ENCODE assay signal across 1 cellular context in the genomic region with DNA sequence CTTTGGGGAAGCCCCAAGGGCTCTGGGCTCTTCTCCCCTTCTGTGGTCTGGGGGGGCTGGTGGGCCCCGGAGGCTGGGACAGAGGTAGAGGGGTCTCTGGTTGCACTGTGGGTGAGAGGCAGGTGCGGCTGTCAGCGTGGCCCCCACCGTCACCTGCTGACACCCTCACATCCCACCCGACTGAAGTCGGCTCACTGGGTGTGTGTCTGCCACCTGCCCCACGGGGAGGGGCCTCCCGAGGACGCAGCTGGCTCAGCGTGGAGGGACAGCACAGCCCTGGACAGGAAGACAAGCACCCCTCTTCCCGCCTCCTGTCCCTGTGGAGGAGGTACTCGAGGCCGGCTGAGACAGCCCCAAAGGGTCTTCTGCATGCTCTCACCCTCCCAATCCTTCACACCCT.
A peak's percentile ranks its signal among the peaks of the same experiment; 100 is the strongest.
TF ChIP-seq lines count a peak whose summit lies in the region.

No MANE protein-coding gene starts in this region.

TF ChIP-seq in HEK293, 187 proteins besides CTCF, POLR2A, EP300 and RAD21:
- TF ChIP-seq, protein P1, sequence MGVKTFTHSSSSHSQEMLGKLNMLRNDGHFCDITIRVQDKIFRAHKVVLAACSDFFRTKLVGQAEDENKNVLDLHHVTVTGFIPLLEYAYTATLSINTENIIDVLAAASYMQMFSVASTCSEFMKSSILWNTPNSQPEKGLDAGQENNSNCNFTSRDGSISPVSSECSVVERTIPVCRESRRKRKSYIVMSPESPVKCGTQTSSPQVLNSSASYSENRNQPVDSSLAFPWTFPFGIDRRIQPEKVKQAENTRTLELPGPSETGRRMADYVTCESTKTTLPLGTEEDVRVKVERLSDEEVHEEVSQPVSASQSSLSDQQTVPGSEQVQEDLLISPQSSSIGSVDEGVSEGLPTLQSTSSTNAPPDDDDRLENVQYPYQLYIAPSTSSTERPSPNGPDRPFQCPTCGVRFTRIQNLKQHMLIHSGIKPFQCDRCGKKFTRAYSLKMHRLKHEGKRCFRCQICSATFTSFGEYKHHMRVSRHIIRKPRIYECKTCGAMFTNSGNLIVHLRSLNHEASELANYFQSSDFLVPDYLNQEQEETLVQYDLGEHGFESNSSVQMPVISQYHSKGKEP (tag by site-specific recombination; IDR thresholded peaks at IDR 0.05): no peak
- TF ChIP-seq, protein P2, sequence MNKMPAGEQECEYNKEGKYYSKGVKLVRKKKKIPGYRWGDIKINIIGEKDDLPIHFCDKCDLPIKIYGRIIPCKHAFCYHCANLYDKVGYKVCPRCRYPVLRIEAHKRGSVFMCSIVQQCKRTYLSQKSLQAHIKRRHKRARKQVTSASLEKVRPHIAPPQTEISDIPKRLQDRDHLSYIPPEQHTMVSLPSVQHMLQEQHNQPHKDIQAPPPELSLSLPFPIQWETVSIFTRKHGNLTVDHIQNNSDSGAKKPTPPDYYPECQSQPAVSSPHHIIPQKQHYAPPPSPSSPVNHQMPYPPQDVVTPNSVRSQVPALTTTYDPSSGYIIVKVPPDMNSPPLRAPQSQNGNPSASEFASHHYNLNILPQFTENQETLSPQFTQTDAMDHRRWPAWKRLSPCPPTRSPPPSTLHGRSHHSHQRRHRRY (tag by site-specific recombination; IDR thresholded peaks at IDR 0.05): no peak
- TF ChIP-seq, protein P3, sequence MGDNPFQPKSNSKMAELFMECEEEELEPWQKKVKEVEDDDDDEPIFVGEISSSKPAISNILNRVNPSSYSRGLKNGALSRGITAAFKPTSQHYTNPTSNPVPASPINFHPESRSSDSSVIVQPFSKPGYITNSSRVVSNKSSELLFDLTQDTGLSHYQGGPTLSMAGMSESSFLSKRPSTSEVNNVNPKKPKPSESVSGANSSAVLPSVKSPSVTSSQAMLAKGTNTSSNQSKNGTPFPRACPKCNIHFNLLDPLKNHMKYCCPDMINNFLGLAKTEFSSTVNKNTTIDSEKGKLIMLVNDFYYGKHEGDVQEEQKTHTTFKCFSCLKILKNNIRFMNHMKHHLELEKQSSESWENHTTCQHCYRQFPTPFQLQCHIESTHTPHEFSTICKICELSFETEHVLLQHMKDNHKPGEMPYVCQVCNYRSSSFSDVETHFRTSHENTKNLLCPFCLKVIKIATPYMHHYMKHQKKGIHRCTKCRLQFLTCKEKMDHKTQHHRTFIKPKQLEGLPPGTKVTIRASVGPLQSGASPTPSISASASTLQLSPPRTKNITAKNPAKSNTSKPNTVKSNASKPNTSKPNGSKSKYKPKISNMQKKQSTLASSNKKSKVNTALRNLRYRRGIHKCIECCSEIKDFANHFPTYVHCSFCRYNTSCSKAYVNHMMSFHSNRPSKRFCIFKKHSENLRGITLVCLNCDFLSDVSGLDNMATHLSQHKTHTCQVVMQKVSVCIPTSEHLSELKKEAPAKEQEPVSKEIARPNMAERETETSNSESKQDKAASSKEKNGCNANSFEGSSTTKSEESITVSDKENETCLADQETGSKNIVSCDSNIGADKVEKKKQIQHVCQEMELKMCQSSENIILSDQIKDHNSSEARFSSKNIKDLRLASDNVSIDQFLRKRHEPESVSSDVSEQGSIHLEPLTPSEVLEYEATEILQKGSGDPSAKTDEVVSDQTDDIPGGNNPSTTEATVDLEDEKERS (tag by site-specific recombination; IDR thresholded peaks at IDR 0.05): no peak
- TF ChIP-seq ZNF10 (tag by site-specific recombination; IDR thresholded peaks at IDR 0.05) (0 out of 2 replicates have a peak, but pooled peaks have one; percentile 18), ZNF133 (tag by site-specific recombination; IDR thresholded peaks at IDR 0.05) (no peak)
